ENCODE assay signal across 27 cellular contexts in the genomic region with DNA sequence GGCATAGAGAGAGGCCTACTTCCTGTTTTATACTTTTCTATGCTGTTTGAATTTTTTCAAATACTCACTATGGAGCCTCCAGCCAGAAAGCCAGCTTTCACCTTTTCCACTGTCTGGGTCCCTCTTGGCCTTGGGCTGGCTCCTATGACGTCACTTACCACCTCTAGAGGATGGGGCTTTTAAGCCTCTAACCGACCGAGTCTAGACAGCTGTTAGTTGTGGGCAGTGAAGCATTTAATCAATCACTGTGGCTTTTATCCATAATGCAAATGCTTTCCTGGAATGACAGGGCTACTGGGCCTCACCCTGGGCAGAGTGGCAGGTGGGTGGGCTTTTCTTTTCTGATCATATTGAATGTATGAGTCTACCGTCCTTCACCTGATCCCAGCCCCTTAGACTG.
DNase-seq lines count a peak whose midpoint lies in the region; ATAC-seq lines count a peak whose summit lies in the region.
"Had no signal": no experiment of that assay in that cellular context is flagged by ENCODE, and none has a peak within 500 bp of the region (broad histone marks: within the 10 kb centered on the region; RNA-seq: fewer than 3 reads in every experiment).

No MANE protein-coding gene starts in this region.

- H3K4me1 ChIP-seq in BLaER1 = peaks cover 10% of the 10 kb centered on the region
- H3K4me1 ChIP-seq: parathyroid adenoma, stomach had no signal

- H3K27ac ChIP-seq in BLaER1 = no peak overlapping the region
- H3K27ac ChIP-seq: dorsolateral prefrontal cortex, KMS-11, parathyroid adenoma, stomach, transverse colon had no signal

- no peak overlapping the region for H3K9ac ChIP-seq in BLaER1
- H3K9ac ChIP-seq: KMS-11, parathyroid adenoma had no signal

- H3K27me3 ChIP-seq in BLaER1 = no peaks in the 10 kb centered on the region
- H3K27me3 ChIP-seq: stomach, transverse colon had no signal

- H3K36me3 ChIP-seq in BLaER1 = no peaks in the 10 kb centered on the region
- H3K36me3 ChIP-seq: transverse colon had no signal

- peak; percentile 42 for ATAC-seq in GM18870 (IDR thresholded peaks at IDR 0.05; ENCODE audit: unreplicated experiment)
- ATAC-seq in GM18519 (IDR thresholded peaks at IDR 0.05; ENCODE audit: low FRiP score, unreplicated experiment) = no peak
- ATAC-seq: Right ventricle myocardium inferior, sciatic nerve, WTC11 had no signal

- H4K20me1 ChIP-seq in BLaER1 = no peaks in the 10 kb centered on the region

- peak overlapping the region; percentile 6 for H3K4me2 ChIP-seq in BLaER1
- H3K4me2 ChIP-seq: KMS-11 had no signal

- H3K4me3 ChIP-seq in BLaER1 = no peak overlapping the region
- H3K4me3 ChIP-seq: dorsolateral prefrontal cortex, stomach, transverse colon had no signal

- DNase-seq in NAMALWA (ENCODE audit: low spot score) (peak; percentile 45), glomerular visceral epithelial cell (ENCODE audit: extremely low spot score) (peak; percentile 46), NCI-H187 treated with DMSO at 0.1 percent for 48 hours (lab: John Stamatoyannopoulos, UW) (no peak), GM19240 (ENCODE audit: insufficient read length, low spot score) (no peak), OCI-M2 (lab: John Stamatoyannopoulos, UW; ENCODE audit: unreplicated experiment) (no peak)
- DNase-seq: activated CD4-positive, alpha-beta memory T cell treated with anti-CD3 and anti-CD28 coated beads for 36 hours; activated effector memory CD4-positive, alpha-beta T cell treated with anti-CD3 and anti-CD28 coated beads, Interleukin-2, amount 50 U/mL, for 16 hours; CD4-positive, CD25-positive, alpha-beta regulatory T cell; cerebellar nuclear complex; dorsolateral prefrontal cortex; H9; islet precursor cell; NCI-H1436 treated with DMSO at 0.1 percent for 48 hours; NCI-H69; nephron progenitor cell; OCI-M1; stomach; T-helper 9 cell; transverse colon had no signal

- no peaks in the 10 kb centered on the region for H3K9me3 ChIP-seq in BLaER1
- H3K9me3 ChIP-seq: stomach, transverse colon had no signal

Comparison
In these comparisons a context has a peak if more than half of its experiments do, and no peak if none do; other contexts are left out.
1. DNase-seq: peak in NAMALWA (single experiment) and glomerular visceral epithelial cell (single experiment); none in NCI-H187 treated with DMSO at 0.1 percent for 48 hours (single experiment), GM19240 (single experiment) and OCI-M2 (single experiment).